Comparison of ENCODE assay signal across 20 cellular contexts in genomic region chr12:110528277-110528839, GRCh38. TPM values are rescaled to one million over a fixed set of nuclear protein-coding genes. Genes with fewer than 3 reads are reported as not detected.
DNase-seq lines count a peak whose midpoint lies in the region; ATAC-seq, FAIRE-seq and TF ChIP-seq lines count a peak whose summit lies in the region.
"Had no signal": no experiment of that assay in that cellular context is flagged by ENCODE, and none has a peak within 500 bp of the region (broad histone marks: within the 10 kb centered on the region; RNA-seq: fewer than 3 reads in every experiment).

No MANE protein-coding gene starts in this region.

- H3K4me2 ChIP-seq in DND-41 (ENCODE audit: insufficient read depth, low read length) (no peak overlapping the region), H9 (ENCODE audit: insufficient read depth, insufficient read length, low read length) (no peak overlapping the region), mesenchymal stem cell (ENCODE audit: low read length, poor library complexity, severe bottlenecking) (no peak overlapping the region), mesendoderm (ENCODE audit: low read length) (no peak overlapping the region)
- H3K4me2 ChIP-seq: SK-N-SH had no signal

- H4K91ac ChIP-seq in H9 (ENCODE audit: insufficient read length, low read depth, low read length) = no peak overlapping the region
- H4K91ac ChIP-seq in mesenchymal stem cell (ENCODE audit: low read length) = no peak overlapping the region

- no peak for TF ChIP-seq POLR2A in GM12891 (IDR thresholded peaks at IDR 0.05; ENCODE audit: low read depth, low read length)

- H3K79me2 ChIP-seq in DND-41 (ENCODE audit: insufficient read depth, low read length) = no peaks in the 10 kb centered on the region
- H3K79me2 ChIP-seq in H9 (ENCODE audit: insufficient read depth, low read length) = no peaks in the 10 kb centered on the region
- H3K79me2 ChIP-seq in mesendoderm (ENCODE audit: control insufficient read depth, insufficient read depth, low read length) = no peaks in the 10 kb centered on the region

- no peak overlapping the region for H3K18ac ChIP-seq in H9 (ENCODE audit: insufficient read length, low read depth, low read length)
- H3K18ac ChIP-seq in mesenchymal stem cell (ENCODE audit: low read depth in 1 of 2, low read length in 2 of 2) = no peak overlapping the region
- no peak overlapping the region for H3K18ac ChIP-seq in mesendoderm (ENCODE audit: low read length)

- H3K27ac ChIP-seq in DND-41 (ENCODE audit: low read length) = no peak overlapping the region
- H3K27ac ChIP-seq in H9 (ENCODE audit: insufficient read length, low read depth, low read length) = no peak overlapping the region
- H3K27ac ChIP-seq in mesenchymal stem cell (ENCODE audit: low read length, poor library complexity, severe bottlenecking) = no peak overlapping the region
- no peak overlapping the region for H3K27ac ChIP-seq in mesendoderm (ENCODE audit: low read depth, low read length)

- H3K36me3 ChIP-seq in DND-41 (ENCODE audit: insufficient read depth, low read length) (peaks cover 25% of the 10 kb centered on the region), mesenchymal stem cell (ENCODE audit: control insufficient read depth in 1 of 2, insufficient read depth in 2 of 2, low read depth in 1 of 2, low read length in 2 of 2) (peaks cover 6 to 13% of the 10 kb centered on the region in 2 experiments), mesendoderm (ENCODE audit: control insufficient read depth, insufficient read depth, low read length) (no peaks in the 10 kb centered on the region)

- H2BK5ac ChIP-seq in H9 (ENCODE audit: insufficient read length, low read length) (no peak overlapping the region), mesenchymal stem cell (ENCODE audit: low read depth, low read length, poor library complexity, severe bottlenecking) (no peak overlapping the region), mesendoderm (ENCODE audit: low read length) (no peak overlapping the region)

- H3K79me1 ChIP-seq in H9 (ENCODE audit: insufficient read depth, low read depth, low read length, poor library complexity, severe bottlenecking) (no peaks in the 10 kb centered on the region), mesenchymal stem cell (replicated peaks; ENCODE audit: low read length, poor library complexity, severe bottlenecking) (peaks cover 5% of the 10 kb centered on the region), mesendoderm (ENCODE audit: low read length) (no peaks in the 10 kb centered on the region)

- H3K4me3 ChIP-seq in DND-41 (ENCODE audit: low read depth in 1 of 2, low read length in 2 of 2) (no peak overlapping the region), mesenchymal stem cell (ENCODE audit: insufficient read depth in 1 of 2, low read depth in 1 of 2, low read length in 2 of 2) (no peak overlapping the region), mesendoderm (ENCODE audit: low read length) (no peak overlapping the region)

- H2BK120ac ChIP-seq in H9 (ENCODE audit: low read depth, low read length, poor library complexity, severe bottlenecking) (no peak overlapping the region), mesenchymal stem cell (ENCODE audit: low read depth, low read length) (no peak overlapping the region), mesendoderm (ENCODE audit: low read depth, low read length) (no peak overlapping the region)

- H2AK5ac ChIP-seq in H9 (ENCODE audit: insufficient read length, low read length) (no peak overlapping the region), mesenchymal stem cell (ENCODE audit: low read length, severe bottlenecking) (no peak overlapping the region), mesendoderm (ENCODE audit: low read length) (no peak overlapping the region)

- H4K5ac ChIP-seq in H9 (ENCODE audit: insufficient read length, low read depth, low read length) (no peak overlapping the region), mesendoderm (ENCODE audit: low read length) (no peak overlapping the region)

- H3K14ac ChIP-seq in H9 (ENCODE audit: insufficient read depth, low read length) (no peak overlapping the region), mesenchymal stem cell (ENCODE audit: low read length in 2 of 2) (no peak overlapping the region)

- peak overlapping the region in 2 of 3 experiments; percentile 14 to 24; a peak in 2 of 7 replicates for H3K27ac Mint-ChIP-seq in H9
- H3K27ac Mint-ChIP-seq: T-cell had no signal

- H3K36me3 Mint-ChIP-seq in H9 (ENCODE audit: insufficient read depth in 1 of 3, low read depth in 3 of 3) = peaks cover 0 to 5% (median 0%) of the 10 kb centered on the region in 3 experiments; a peak in 3 of 7 replicates
- H3K36me3 Mint-ChIP-seq in activated T-cell treated with anti-CD3 and anti-CD28 coated beads, Interleukin-2, amount 50 U/mL, for 4 hours (ENCODE audit: insufficient read depth) = peaks cover 22% of the 10 kb centered on the region

- H2BK12ac ChIP-seq in H9 (ENCODE audit: insufficient read length, low read depth, low read length) (no peak overlapping the region), mesenchymal stem cell (ENCODE audit: low read length in 2 of 2) (no peak overlapping the region)

- no peaks in the 10 kb centered on the region for H3K9me3 ChIP-seq in DND-41 (ENCODE audit: insufficient read depth, low read length, severe bottlenecking)
- no peaks in the 10 kb centered on the region for H3K9me3 ChIP-seq in H9 (ENCODE audit: control insufficient read depth, low read depth, low read length)
- no peaks in the 10 kb centered on the region for H3K9me3 ChIP-seq in mesenchymal stem cell (ENCODE audit: control insufficient read depth, low read length)
- H3K9me3 ChIP-seq: SK-N-SH had no signal

- H3K9me3 Mint-ChIP-seq in H9 = no peaks in the 10 kb centered on the region
- no peaks in the 10 kb centered on the region for H3K9me3 Mint-ChIP-seq in activated T-cell treated with anti-CD3 and anti-CD28 coated beads, Interleukin-2, amount 50 U/mL, for 4 hours
- H3K9me3 Mint-ChIP-seq: T-cell had no signal

- H3K27me3 Mint-ChIP-seq in H9 (ENCODE audit: low read depth) = peaks cover 3% of the 10 kb centered on the region; the same call in 1 of the 2 replicates
- H3K27me3 Mint-ChIP-seq in activated T-cell treated with anti-CD3 and anti-CD28 coated beads, Interleukin-2, amount 50 U/mL, for 4 hours (ENCODE audit: low read depth) = no peaks in the 10 kb centered on the region
- H3K27me3 Mint-ChIP-seq: T-cell had no signal

- H2BK20ac ChIP-seq in H9 (ENCODE audit: low read depth, low read length, poor library complexity, severe bottlenecking) = no peak overlapping the region

- peaks cover 9 to 11% of the 10 kb centered on the region in 2 experiments for H3K4me1 Mint-ChIP-seq in H9
- peaks cover 21% of the 10 kb centered on the region for H3K4me1 Mint-ChIP-seq in activated T-cell treated with anti-CD3 and anti-CD28 coated beads, Interleukin-2, amount 50 U/mL, for 4 hours (ENCODE audit: low read depth)

- no peaks in the 10 kb centered on the region for H3K27me3 ChIP-seq in DND-41 (ENCODE audit: insufficient read depth, low read length, poor library complexity)
- no peaks in the 10 kb centered on the region for H3K27me3 ChIP-seq in H9 (ENCODE audit: insufficient read depth, low read length)
- H3K27me3 ChIP-seq in mesenchymal stem cell (ENCODE audit: control insufficient read depth in 1 of 2, insufficient read depth in 1 of 2, low read length in 2 of 2) = no peaks in the 10 kb centered on the region
- no peaks in the 10 kb centered on the region for H3K27me3 ChIP-seq in mesendoderm (ENCODE audit: insufficient read depth, low read length, poor library complexity)

- no peak overlapping the region for H3K56ac ChIP-seq in H9 (ENCODE audit: insufficient read length, low read depth, low read length)
- H3K56ac ChIP-seq in mesendoderm (ENCODE audit: low read length) = no peak overlapping the region

- no peak for TF ChIP-seq CTCF in DND-41 (IDR thresholded peaks at IDR 0.05; ENCODE audit: borderline replicate concordance, extremely low read depth, low read length, poor library complexity, severe bottlenecking)
- no peak for TF ChIP-seq CTCF in H9 (conservative IDR thresholded peaks at IDR 0.05)

- no peaks in the 10 kb centered on the region for H3K23me2 ChIP-seq in H9 (ENCODE audit: insufficient read length, low read depth, low read length, poor library complexity, severe bottlenecking)

- H3K4me3 Mint-ChIP-seq in H9 = no peak overlapping the region
- no peak overlapping the region for H3K4me3 Mint-ChIP-seq in activated T-cell treated with anti-CD3 and anti-CD28 coated beads, Interleukin-2, amount 50 U/mL, for 4 hours
- H3K4me3 Mint-ChIP-seq: T-cell had no signal

- WGBS in H9 (ENCODE audit: extremely low coverage, insufficient read length, low lambda C conversion rate) = no CpG with 5 or more reads among the region's 6 CpGs
- 92% methylated on average over 5 of the region's 6 CpGs for WGBS in mesenchymal stem cell
- WGBS in mesendoderm (ENCODE audit: extremely low coverage, insufficient coverage, low lambda C conversion rate) = no CpG with 5 or more reads among the region's 6 CpGs

- DNase-seq in DND-41 (no peak), GM12891 (ENCODE audit: insufficient read length, low spot score) (no peak), H9 (no peak), mesenchymal stem cell (no peak), NCI-H187 (lab: John Stamatoyannopoulos, UW) (no peak), mesendoderm (no peak)
- DNase-seq in activated T-cell treated with anti-CD3 and anti-CD28 coated beads, Interleukin-2, amount 50 U/mL, for 4 hours = no peak
- DNase-seq: ACHN, C1 segment of cervical spinal cord, DMS79 treated with DMSO at 0.1 percent for 48 hours, KG1, NCI-H1105 treated with DMSO at 0.1 percent for 48 hours, NCI-H1694, NCI-H510A, NCI-H774, RPMI8226, SHP77 treated with DMSO at 0.1 percent for 48 hours, SK-N-SH, T-cell had no signal

- no peak overlapping the region for H3K4ac ChIP-seq in H9 (ENCODE audit: low read depth, low read length)
- no peak overlapping the region for H3K4ac ChIP-seq in mesenchymal stem cell (ENCODE audit: low read depth in 1 of 2, low read length in 2 of 2)
- no peak overlapping the region for H3K4ac ChIP-seq in mesendoderm (ENCODE audit: low read depth, low read length)

- H3K9ac ChIP-seq in DND-41 (ENCODE audit: low read depth, low read length) (no peak overlapping the region), H9 (ENCODE audit: extremely low read depth, insufficient read length, low read length) (no peak overlapping the region), mesenchymal stem cell (ENCODE audit: low read length) (no peak overlapping the region), mesendoderm (ENCODE audit: low read length) (no peak overlapping the region)
- H3K9ac ChIP-seq: SK-N-SH had no signal

- H4K20me1 ChIP-seq in DND-41 (ENCODE audit: insufficient read depth, low read length) (no peaks in the 10 kb centered on the region), H9 (ENCODE audit: control insufficient read depth, insufficient read depth, insufficient read length) (no peaks in the 10 kb centered on the region)

- peak; percentile 76 for FAIRE-seq in GM12891 (lab: Jason Lieb, UNC)

- H3T11ph ChIP-seq in H9 (ENCODE audit: low read length) = no peak overlapping the region

- H2AFZ ChIP-seq in DND-41 (ENCODE audit: low read depth, low read length) (no peak overlapping the region), H9 (ENCODE audit: low read length) (no peak overlapping the region), mesenchymal stem cell (ENCODE audit: low read depth, low read length) (no peak overlapping the region)

- no peak overlapping the region for H4K8ac ChIP-seq in H9 (replicated peaks; ENCODE audit: insufficient read length, low read depth, low read length)
- H4K8ac ChIP-seq in mesenchymal stem cell (ENCODE audit: low read length) = peak overlapping the region; percentile 28
- no peak overlapping the region for H4K8ac ChIP-seq in mesendoderm (ENCODE audit: low read depth, low read length)

- H3K23ac ChIP-seq in H9 (ENCODE audit: insufficient read length, low read depth, low read length) = no peak overlapping the region
- no peak overlapping the region for H3K23ac ChIP-seq in mesenchymal stem cell (ENCODE audit: low read length in 2 of 2)
- H3K23ac ChIP-seq in mesendoderm (ENCODE audit: low read length) = no peak overlapping the region

- peak; percentile 35; the same call in 1 of the 3 replicates for ATAC-seq in DND-41 (ENCODE audit: insufficient read depth, low read depth)
- ATAC-seq in activated T-cell treated with anti-CD3 and anti-CD28 coated beads, Interleukin-2, amount 50 U/mL, for 4 hours = no peak
- ATAC-seq: HCT116, T-cell had no signal

- H3K4me1 ChIP-seq in DND-41 (ENCODE audit: insufficient read depth, low read length) (no peaks in the 10 kb centered on the region), H9 (ENCODE audit: insufficient read depth, low read length) (no peaks in the 10 kb centered on the region; the same call in 1 of the 2 replicates), mesenchymal stem cell (ENCODE audit: control insufficient read depth, insufficient read depth, low read depth, low read length) (no peaks in the 10 kb centered on the region), mesendoderm (ENCODE audit: control insufficient read depth, low read depth, low read length) (no peaks in the 10 kb centered on the region)

- H2BK15ac ChIP-seq in H9 (ENCODE audit: low read depth, low read length) = no peak overlapping the region
- H2BK15ac ChIP-seq in mesenchymal stem cell (ENCODE audit: low read depth, poor library complexity, severe bottlenecking) = no peak overlapping the region
- H2BK15ac ChIP-seq in mesendoderm (replicated peaks; ENCODE audit: low read depth) = no peak overlapping the region

RNA-seq across cellular contexts. Expression of gene RAD9B, which starts 26.2 kb away (rescaled TPM):
- polyA plus RNA-seq in GM12891 (2012; ENCODE audit: low read depth, missing spikeins) = 0.32 TPM
- 0.22 TPM in 1 of 2 replicates, not detected in the other for total RNA-seq in H9 (2021)
- 0.10 TPM for polyA plus RNA-seq in mesenchymal stem cell (2013, experiment 1 of 2)
- polyA plus RNA-seq in mesenchymal stem cell (2013, experiment 2 of 2) = 0.10 TPM
- polyA plus RNA-seq in mesendoderm (2013, experiment 1 of 2) = 0.04 TPM
- 0.01 TPM for polyA plus RNA-seq in mesendoderm (2013, experiment 2 of 2)
- under 1 TPM; 0.34 to 0.73 (median 0.51) TPM for total RNA-seq in activated T-cell treated with anti-CD3 and anti-CD28 coated beads, Interleukin-2, amount 50 U/mL, for 4 hours

RNA-seq across cellular contexts. Expression of gene VPS29, which starts 26.4 kb away (rescaled TPM):
- polyA plus RNA-seq in GM12891 (2012; ENCODE audit: low read depth, missing spikeins) = 113 TPM
- total RNA-seq in H9 (2021) = 77.6 and 81.5 TPM in 2 replicates
- polyA plus RNA-seq in mesenchymal stem cell (2013, experiment 1 of 2) = 138 TPM
- polyA plus RNA-seq in mesenchymal stem cell (2013, experiment 2 of 2) = 144 TPM
- 84.3 TPM for polyA plus RNA-seq in mesendoderm (2013, experiment 1 of 2)
- polyA plus RNA-seq in mesendoderm (2013, experiment 2 of 2) = 82.9 TPM
- total RNA-seq in activated T-cell treated with anti-CD3 and anti-CD28 coated beads, Interleukin-2, amount 50 U/mL, for 4 hours = 10 to 100 TPM; 70.7 to 78.4 (median 76.1) TPM

RNA-seq across cellular contexts. Expression of gene PPTC7, which starts 54.8 kb away (rescaled TPM):
- polyA plus RNA-seq in GM12891 (2012; ENCODE audit: low read depth, missing spikeins) = 18.9 TPM
- 15.7 and 15.8 TPM in 2 replicates for total RNA-seq in H9 (2021)
- polyA plus RNA-seq in mesenchymal stem cell (2013, experiment 1 of 2) = 14.0 TPM
- 14.8 TPM for polyA plus RNA-seq in mesenchymal stem cell (2013, experiment 2 of 2)
- polyA plus RNA-seq in mesendoderm (2013, experiment 1 of 2) = 13.6 TPM
- polyA plus RNA-seq in mesendoderm (2013, experiment 2 of 2) = 13.6 TPM
- total RNA-seq in activated T-cell treated with anti-CD3 and anti-CD28 coated beads, Interleukin-2, amount 50 U/mL, for 4 hours = 10 to 100 TPM; 74.2 to 76.4 (median 74.4) TPM

RNA-seq across cellular contexts. Expression of gene FAM216A, which starts 59.7 kb away (rescaled TPM):
- polyA plus RNA-seq in GM12891 (2012; ENCODE audit: low read depth, missing spikeins) = 31.6 TPM
- total RNA-seq in H9 (2021) = 18.1 and 19.8 TPM in 2 replicates
- 10.5 TPM for polyA plus RNA-seq in mesenchymal stem cell (2013, experiment 1 of 2)
- polyA plus RNA-seq in mesenchymal stem cell (2013, experiment 2 of 2) = 10.8 TPM
- 22.5 TPM for polyA plus RNA-seq in mesendoderm (2013, experiment 1 of 2)
- 22.3 TPM for polyA plus RNA-seq in mesendoderm (2013, experiment 2 of 2)
- 10 to 100 TPM; 33.9 to 47.7 (median 41.7) TPM for total RNA-seq in activated T-cell treated with anti-CD3 and anti-CD28 coated beads, Interleukin-2, amount 50 U/mL, for 4 hours
